ENCODE assay signal across 8 cellular contexts in genomic region chr21:34524671-34525601, GRCh38. TPM values are rescaled to one million over a fixed set of nuclear protein-coding genes. Genes with fewer than 3 reads are reported as not detected.
DNase-seq lines count a peak whose midpoint lies in the region; ATAC-seq, FAIRE-seq and TF ChIP-seq lines count a peak whose summit lies in the region.

No MANE protein-coding gene starts in this region.

- TF ChIP-seq CTCF in OCI-LY3 (IDR thresholded peaks at IDR 0.05; ENCODE audit: low read depth, low read length) = no peak
- TF ChIP-seq CTCF in neural progenitor cell (IDR thresholded peaks at IDR 0.05) = no peak

- H3K4me2 ChIP-seq in OCI-LY3 (ENCODE audit: low read length) (peak overlapping the region; percentile 22), neural progenitor cell (peak overlapping the region; percentile 54)

- peak overlapping the region; percentile 79 for H3K4me3 ChIP-seq in ACC112 (ENCODE audit: low read depth, low read length)
- no peak overlapping the region for H3K4me3 ChIP-seq in OCI-LY3 (ENCODE audit: low read length)
- H3K4me3 ChIP-seq in neural progenitor cell = no peak overlapping the region

- H3K36me3 ChIP-seq in ACC112 (ENCODE audit: insufficient read depth, low read length) (peaks cover 9% of the 10 kb centered on the region), OCI-LY3 (replicated peaks; ENCODE audit: low read depth, low read length) (no peaks in the 10 kb centered on the region), neural progenitor cell (no peaks in the 10 kb centered on the region)

- FAIRE-seq in GM12891 (lab: Jason Lieb, UNC) = no peak

- no peak for ATAC-seq in GM21360 (IDR thresholded peaks at IDR 0.05; ENCODE audit: unreplicated experiment)

- H3K4me1 Mint-ChIP-seq in neural progenitor cell = peaks cover 45% of the 10 kb centered on the region

- H3K4me1 ChIP-seq in ACC112 (ENCODE audit: control insufficient read depth, insufficient read depth, low read length, unreplicated experiment) = peaks cover 21% of the 10 kb centered on the region
- H3K4me1 ChIP-seq in OCI-LY3 (ENCODE audit: low read length) = peaks cover 21% of the 10 kb centered on the region
- peaks cover 35% of the 10 kb centered on the region for H3K4me1 ChIP-seq in neural progenitor cell

- H3K79me2 ChIP-seq in ACC112 (ENCODE audit: control insufficient read depth, insufficient read depth, low read length, unreplicated experiment) (peaks cover 26% of the 10 kb centered on the region), OCI-LY3 (ENCODE audit: low read length) (no peaks in the 10 kb centered on the region), neural progenitor cell (ENCODE audit: low read depth) (no peaks in the 10 kb centered on the region)

- peak overlapping the region; percentile 48 for H3K4me3 Mint-ChIP-seq in neural progenitor cell

- H3K27me3 Mint-ChIP-seq in neural progenitor cell (ENCODE audit: insufficient read depth, low read depth) = no peaks in the 10 kb centered on the region

- H3K9me3 Mint-ChIP-seq in neural progenitor cell = peaks cover 4% of the 10 kb centered on the region

- H3K9me3 ChIP-seq in OCI-LY3 (ENCODE audit: insufficient read depth, low read length) (no peaks in the 10 kb centered on the region), neural progenitor cell (ENCODE audit: low read depth) (no peaks in the 10 kb centered on the region)

- H3K36me3 Mint-ChIP-seq in neural progenitor cell = peaks cover 2% of the 10 kb centered on the region

- H4K20me1 ChIP-seq in OCI-LY3 (ENCODE audit: insufficient read depth, low read length) = no peaks in the 10 kb centered on the region
- no peaks in the 10 kb centered on the region for H4K20me1 ChIP-seq in neural progenitor cell (ENCODE audit: low read depth)

- H3K27ac ChIP-seq in ACC112 (ENCODE audit: low read depth, low read length) = peak overlapping the region; percentile 94; the same call in 1 of the 2 replicates
- no peak overlapping the region for H3K27ac ChIP-seq in OCI-LY3 (ENCODE audit: low read length)
- H3K27ac ChIP-seq in neural progenitor cell = no peak overlapping the region

- TF ChIP-seq POLR2A in GM12891 (IDR thresholded peaks at IDR 0.05; ENCODE audit: low read depth, low read length) = no peak

- peaks cover 8% of the 10 kb centered on the region for H3F3A ChIP-seq in neural progenitor cell (ENCODE audit: low read depth)

- peak overlapping the region; percentile 61 for H3K27ac Mint-ChIP-seq in neural progenitor cell

- H3K27me3 ChIP-seq in ACC112 (ENCODE audit: insufficient read depth, low read length) (no peaks in the 10 kb centered on the region), OCI-LY3 (ENCODE audit: low read depth, low read length) (peaks cover 15% of the 10 kb centered on the region), neural progenitor cell (peaks cover 15% of the 10 kb centered on the region)

- peak; percentile 57 for DNase-seq in fibroblast of gingiva (ENCODE audit: low read depth)
- peak; percentile 63 for DNase-seq in neural progenitor cell (ENCODE audit: low spot score)
- DNase-seq in SK-N-DZ (ENCODE audit: low spot score) = no peak
- DNase-seq in NCI-H146 (lab: John Stamatoyannopoulos, UW) = no peak
- DNase-seq in GM12891 (ENCODE audit: insufficient read length, low spot score) = no peak

- H3K9ac ChIP-seq in OCI-LY3 (ENCODE audit: low read length) (no peak overlapping the region), neural progenitor cell (no peak overlapping the region)

- H2AFZ ChIP-seq in ACC112 (ENCODE audit: low read length, unreplicated experiment) (no peak overlapping the region), OCI-LY3 (ENCODE audit: low read depth, low read length) (no peak overlapping the region), neural progenitor cell (replicated peaks) (peak overlapping the region; percentile 83)

TF ChIP-seq in GM12891, 5 proteins besides CTCF, POLR2A, EP300 and RAD21:
- TF ChIP-seq POU2F2 (IDR thresholded peaks at IDR 0.05; ENCODE audit: low read depth, low read length) = no peak
- no peak for TF ChIP-seq SPI1 (IDR thresholded peaks at IDR 0.05; ENCODE audit: low read depth, low read length)
- no peak for TF ChIP-seq POLR2AphosphoS5 (IDR thresholded peaks at IDR 0.05; ENCODE audit: low read depth, low read length)
- TF ChIP-seq TAF1 (IDR thresholded peaks at IDR 0.05; ENCODE audit: low read depth, low read length) = no peak
- TF ChIP-seq PAX5 (IDR thresholded peaks at IDR 0.05; ENCODE audit: insufficient read depth, low read length, severe bottlenecking) = no peak

RNA-seq across cellular contexts. Expression of gene KCNE1, which starts 12.9 kb away (rescaled TPM):
- not detected in 2 replicates for total RNA-seq in neural progenitor cell (ENCODE audit: low replicate concordance)
- polyA plus RNA-seq in SK-N-DZ (2014; cell fraction: cytosol; rRNA removed) = not detected in 2 replicates
- not detected in 2 replicates for polyA plus RNA-seq in SK-N-DZ (2014; cell fraction: nucleus; rRNA removed)
- not detected for polyA plus RNA-seq in GM12891 (2012; ENCODE audit: low read depth, missing spikeins)

Comparison
In these comparisons a context has a peak if more than half of its experiments do, and no peak if none do; other contexts are left out.
1. DNase-seq: peak in fibroblast of gingiva (single experiment) and neural progenitor cell (single experiment); none in SK-N-DZ (single experiment), NCI-H146 (single experiment) and GM12891 (single experiment).